In the genomic region with DNA sequence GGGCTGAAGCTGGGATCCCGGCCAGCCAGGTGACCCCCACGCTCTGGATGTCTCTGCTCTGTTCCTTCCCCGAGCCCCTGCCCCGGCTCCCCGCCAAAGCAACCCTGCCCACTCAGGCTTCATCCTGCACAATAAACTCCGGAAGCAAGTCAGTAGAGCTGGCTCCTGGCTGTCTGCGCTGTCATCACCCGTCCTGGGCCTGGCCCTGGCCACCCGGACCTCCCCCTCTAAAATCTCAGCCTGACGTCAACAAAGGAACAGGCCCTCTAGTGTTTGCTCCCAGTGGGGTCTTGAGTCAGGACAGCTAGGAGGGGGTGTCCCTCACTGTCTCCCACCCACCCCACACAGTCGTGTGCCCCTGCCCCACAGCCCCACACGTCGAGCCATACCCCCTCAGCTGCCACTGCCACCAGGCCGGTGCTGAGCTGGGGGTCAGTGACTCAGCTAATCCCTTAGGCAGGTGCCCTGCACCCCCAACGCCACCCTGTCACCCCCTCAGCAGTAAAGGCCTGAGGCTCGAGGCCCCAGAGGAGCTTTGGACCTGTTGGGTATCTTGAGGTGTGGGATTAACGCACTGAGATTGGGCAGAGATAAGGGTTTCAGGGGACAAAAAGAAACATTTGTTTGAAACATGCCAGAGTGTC, we compare ENCODE assay signal across 1 cellular context.
TF ChIP-seq lines count a peak whose summit lies in the region.

No MANE protein-coding gene starts in this region.

TF ChIP-seq in HepG2, 621 proteins besides CTCF, POLR2A, EP300 and RAD21:
- TF ChIP-seq ZNF777 (CRISPR knock-in tag; IDR thresholded peaks at IDR 0.05) = peak; percentile 53; the same call in 1 of the 2 replicates
- TF ChIP-seq ETV5 (CRISPR knock-in tag; IDR thresholded peaks at IDR 0.05; ENCODE audit: borderline replicate concordance) = peak; percentile 41; the same call in 1 of the 2 replicates
- no peak for TF ChIP-seq ATRX (CRISPR knock-in tag; IDR thresholded peaks at IDR 0.05; ENCODE audit: borderline replicate concordance)
